Comparison of ENCODE assay signal across 8 cellular contexts in the genomic region with DNA sequence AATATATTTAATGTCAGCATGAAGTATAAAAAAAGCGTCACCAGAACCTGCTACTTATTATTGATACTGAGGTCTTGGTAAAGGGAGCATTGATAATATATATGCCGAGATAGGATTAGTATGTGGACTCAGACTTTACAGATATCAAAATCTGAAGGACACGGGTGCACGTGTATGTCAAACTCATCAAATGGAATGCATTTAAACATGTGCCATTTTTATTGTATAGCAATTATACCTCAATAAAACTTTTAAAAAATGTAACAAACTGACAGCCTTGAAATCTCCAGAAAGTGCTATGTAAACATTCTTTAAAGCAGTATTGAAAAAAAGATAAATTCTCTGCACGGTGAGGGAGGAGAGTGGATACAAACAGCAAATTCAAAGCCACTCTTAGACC.
DNase-seq lines count a peak whose midpoint lies in the region; ATAC-seq and TF ChIP-seq lines count a peak whose summit lies in the region.

No MANE protein-coding gene starts in this region.

- H3K9me3 ChIP-seq in HCT116 (ENCODE audit: control insufficient read depth in 1 of 2, insufficient read depth in 1 of 2, low read depth in 1 of 2, low read length in 2 of 2) (no peaks in the 10 kb centered on the region), spleen (no peaks in the 10 kb centered on the region)

- H3K4me3 ChIP-seq in HCT116 (replicated peaks in 1 of 2; ENCODE audit: low read depth in 1 of 2, low read length in 2 of 2) (peak overlapping the region; percentile 77 to 97), iPS-11a (ENCODE audit: low read depth, low read length) (peak overlapping the region; percentile 91), spleen (peak overlapping the region; percentile 84 to 97 (median 89))

- BruUV-seq in HCT116 (replicated peaks; lab: Mats Ljungman, UMichigan) = TSS peak; percentile 58

- intact Hi-C loops in HCT116 (cut with micrococcal nuclease) (no loop called here), spleen (cut with DNase I; ENCODE audit: low total_unique reads) (no loop called here)

- peaks cover 53% of the 10 kb centered on the region for H3K79me2 ChIP-seq in HCT116 (ENCODE audit: insufficient read depth, low read length)

- H3K4me1 ChIP-seq in HCT116 (ENCODE audit: control insufficient read depth in 1 of 2, insufficient read depth in 2 of 2, low read length in 2 of 2) (peaks cover 4 to 16% of the 10 kb centered on the region in 2 experiments; a peak in 2 of 4 replicates), spleen (peaks cover 0 to 26% (median 13%) of the 10 kb centered on the region in 6 donors)

- H4K20me1 ChIP-seq in HCT116 (ENCODE audit: insufficient read depth) = no peaks in the 10 kb centered on the region

- TF ChIP-seq RAD21 in HCT116 (IDR thresholded peaks at IDR 0.05; ENCODE audit: low read depth) = no peak

- POLR2A ChIA-PET in HCT116 (lab: Charles Lee) = no interaction called here
- POLR2A ChIA-PET in WTC11 (lab: Charles Lee) = interaction anchor here (1.0 kb wide), 1 partner anchor 9 kb away, joined by 3 read pairs; no protein-coding TSS in a partner anchor

- CTCF ChIA-PET in HCT116 (lab: Charles Lee) = no interaction called here
- CTCF ChIA-PET in WTC11 (lab: Charles Lee) = interaction anchor here (0.6 to 1.3 kb wide), 2 partner anchors 10 to 73 kb away, joined by 3 read pairs; no protein-coding TSS in a partner anchor

- H3K9ac ChIP-seq in HCT116 (ENCODE audit: low read length) = peak overlapping the region; percentile 82

- ATAC-seq in HCT116 = no peak
- ATAC-seq in WTC11 = no peak
- no peak for ATAC-seq in HG02610 (IDR thresholded peaks at IDR 0.05; ENCODE audit: unreplicated experiment)
- ATAC-seq in HG02571 (IDR thresholded peaks at IDR 0.05; ENCODE audit: unreplicated experiment) = no peak

- no peaks in the 10 kb centered on the region for H3K9me3 Mint-ChIP-seq in WTC11

- TF ChIP-seq POLR2A in HCT116 (IDR thresholded peaks at IDR 0.05; ENCODE audit: borderline replicate concordance, extremely low read depth, insufficient read depth, insufficient read length) (no peak), spleen (IDR thresholded peaks at IDR 0.05) (no peak)

- H3K27me3 Mint-ChIP-seq in WTC11 (ENCODE audit: low read depth) = no peaks in the 10 kb centered on the region

- H3K27me3 ChIP-seq in HCT116 (ENCODE audit: insufficient read depth, low read length) (no peaks in the 10 kb centered on the region), spleen (replicated peaks in 1 of 7) (no peaks in the 10 kb centered on the region)

- peak overlapping the region; percentile 73; the same call in 1 of the 2 replicates for H3K27ac ChIP-seq in HCT116 (ENCODE audit: low read depth, low read length)
- peak overlapping the region in 4 of 8 donors; percentile 96 to 98 (median 96) for H3K27ac ChIP-seq in spleen

- H2AFZ ChIP-seq in HCT116 (ENCODE audit: low read depth, low read length, poor library complexity, severe bottlenecking) = no peak overlapping the region

- no peak for TF ChIP-seq CTCF in HCT116 (IDR thresholded peaks at IDR 0.05 in 2 of 3, conservative IDR thresholded peaks at IDR 0.05 in 1 of 3; ENCODE audit: borderline replicate concordance in 1 of 3, insufficient read depth in 1 of 3, low read depth in 2 of 3, low read length in 2 of 3)
- no peak for TF ChIP-seq CTCF in WTC11 (IDR thresholded peaks at IDR 0.05)
- TF ChIP-seq CTCF in spleen (IDR thresholded peaks at IDR 0.05 in 8 of 11, conservative IDR thresholded peaks at IDR 0.05 in 3 of 11) = no peak

- RAD21 ChIA-PET in HCT116 (lab: Charles Lee; ENCODE audit: low non-redundant PET in 1 of 2, low total read pairs in 2 of 2, uncharacterized antibody in 2 of 2, unreplicated experiment in 2 of 2) = no interaction called here

- no peaks in the 10 kb centered on the region for H3K9me2 ChIP-seq in HCT116 (ENCODE audit: insufficient read depth)

- peak overlapping the region; percentile 91 for H3K27ac Mint-ChIP-seq in WTC11

- 22 to 38% (median 37%) methylated on average over 5 of the region's 5 CpGs for WGBS in spleen, 5 donors

- no peaks in the 10 kb centered on the region for H3K36me3 Mint-ChIP-seq in WTC11

- peak overlapping the region; percentile 95 for H3K4me3 Mint-ChIP-seq in WTC11

- H3K36me3 ChIP-seq in HCT116 (ENCODE audit: control insufficient read depth in 1 of 2, insufficient read depth in 2 of 2, low read length in 2 of 2) (no peaks in the 10 kb centered on the region), spleen (no peaks in the 10 kb centered on the region)

- DNase-seq in HCT116 (ENCODE audit: low read depth, low spot score) (no peak), WTC11 (ENCODE audit: low spot score) (no peak), spleen (no peak), SHP77 (lab: John Stamatoyannopoulos, UW) (no peak), NCI-H446 treated with DMSO at 0.1 percent for 48 hours (lab: John Stamatoyannopoulos, UW) (no peak)

- H3K4me2 ChIP-seq in HCT116 (ENCODE audit: low read length) = peak overlapping the region; percentile 80

- peaks cover 15% of the 10 kb centered on the region for H3K4me1 Mint-ChIP-seq in WTC11

TF ChIP-seq in HCT116, 20 proteins besides CTCF, POLR2A, EP300 and RAD21 (continues in another document):
- TF ChIP-seq, protein P1, sequence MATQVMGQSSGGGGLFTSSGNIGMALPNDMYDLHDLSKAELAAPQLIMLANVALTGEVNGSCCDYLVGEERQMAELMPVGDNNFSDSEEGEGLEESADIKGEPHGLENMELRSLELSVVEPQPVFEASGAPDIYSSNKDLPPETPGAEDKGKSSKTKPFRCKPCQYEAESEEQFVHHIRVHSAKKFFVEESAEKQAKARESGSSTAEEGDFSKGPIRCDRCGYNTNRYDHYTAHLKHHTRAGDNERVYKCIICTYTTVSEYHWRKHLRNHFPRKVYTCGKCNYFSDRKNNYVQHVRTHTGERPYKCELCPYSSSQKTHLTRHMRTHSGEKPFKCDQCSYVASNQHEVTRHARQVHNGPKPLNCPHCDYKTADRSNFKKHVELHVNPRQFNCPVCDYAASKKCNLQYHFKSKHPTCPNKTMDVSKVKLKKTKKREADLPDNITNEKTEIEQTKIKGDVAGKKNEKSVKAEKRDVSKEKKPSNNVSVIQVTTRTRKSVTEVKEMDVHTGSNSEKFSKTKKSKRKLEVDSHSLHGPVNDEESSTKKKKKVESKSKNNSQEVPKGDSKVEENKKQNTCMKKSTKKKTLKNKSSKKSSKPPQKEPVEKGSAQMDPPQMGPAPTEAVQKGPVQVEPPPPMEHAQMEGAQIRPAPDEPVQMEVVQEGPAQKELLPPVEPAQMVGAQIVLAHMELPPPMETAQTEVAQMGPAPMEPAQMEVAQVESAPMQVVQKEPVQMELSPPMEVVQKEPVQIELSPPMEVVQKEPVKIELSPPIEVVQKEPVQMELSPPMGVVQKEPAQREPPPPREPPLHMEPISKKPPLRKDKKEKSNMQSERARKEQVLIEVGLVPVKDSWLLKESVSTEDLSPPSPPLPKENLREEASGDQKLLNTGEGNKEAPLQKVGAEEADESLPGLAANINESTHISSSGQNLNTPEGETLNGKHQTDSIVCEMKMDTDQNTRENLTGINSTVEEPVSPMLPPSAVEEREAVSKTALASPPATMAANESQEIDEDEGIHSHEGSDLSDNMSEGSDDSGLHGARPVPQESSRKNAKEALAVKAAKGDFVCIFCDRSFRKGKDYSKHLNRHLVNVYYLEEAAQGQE (IDR thresholded peaks at IDR 0.05; ENCODE audit: low read depth) = no peak
- TF ChIP-seq EZH2phosphoT487 (IDR thresholded peaks at IDR 0.05; ENCODE audit: borderline replicate concordance) (no peak), ZNF274 (IDR thresholded peaks at IDR 0.05; ENCODE audit: low read depth, low read length) (no peak), CBX3 (IDR thresholded peaks at IDR 0.05; ENCODE audit: low read depth) (no peak), JUND (IDR thresholded peaks at IDR 0.05) (no peak), SP1 (IDR thresholded peaks at IDR 0.05; ENCODE audit: low read depth) (no peak)

TF ChIP-seq in WTC11, 78 proteins besides CTCF, POLR2A, EP300 and RAD21 (continues in another document):
- TF ChIP-seq, protein P2, sequence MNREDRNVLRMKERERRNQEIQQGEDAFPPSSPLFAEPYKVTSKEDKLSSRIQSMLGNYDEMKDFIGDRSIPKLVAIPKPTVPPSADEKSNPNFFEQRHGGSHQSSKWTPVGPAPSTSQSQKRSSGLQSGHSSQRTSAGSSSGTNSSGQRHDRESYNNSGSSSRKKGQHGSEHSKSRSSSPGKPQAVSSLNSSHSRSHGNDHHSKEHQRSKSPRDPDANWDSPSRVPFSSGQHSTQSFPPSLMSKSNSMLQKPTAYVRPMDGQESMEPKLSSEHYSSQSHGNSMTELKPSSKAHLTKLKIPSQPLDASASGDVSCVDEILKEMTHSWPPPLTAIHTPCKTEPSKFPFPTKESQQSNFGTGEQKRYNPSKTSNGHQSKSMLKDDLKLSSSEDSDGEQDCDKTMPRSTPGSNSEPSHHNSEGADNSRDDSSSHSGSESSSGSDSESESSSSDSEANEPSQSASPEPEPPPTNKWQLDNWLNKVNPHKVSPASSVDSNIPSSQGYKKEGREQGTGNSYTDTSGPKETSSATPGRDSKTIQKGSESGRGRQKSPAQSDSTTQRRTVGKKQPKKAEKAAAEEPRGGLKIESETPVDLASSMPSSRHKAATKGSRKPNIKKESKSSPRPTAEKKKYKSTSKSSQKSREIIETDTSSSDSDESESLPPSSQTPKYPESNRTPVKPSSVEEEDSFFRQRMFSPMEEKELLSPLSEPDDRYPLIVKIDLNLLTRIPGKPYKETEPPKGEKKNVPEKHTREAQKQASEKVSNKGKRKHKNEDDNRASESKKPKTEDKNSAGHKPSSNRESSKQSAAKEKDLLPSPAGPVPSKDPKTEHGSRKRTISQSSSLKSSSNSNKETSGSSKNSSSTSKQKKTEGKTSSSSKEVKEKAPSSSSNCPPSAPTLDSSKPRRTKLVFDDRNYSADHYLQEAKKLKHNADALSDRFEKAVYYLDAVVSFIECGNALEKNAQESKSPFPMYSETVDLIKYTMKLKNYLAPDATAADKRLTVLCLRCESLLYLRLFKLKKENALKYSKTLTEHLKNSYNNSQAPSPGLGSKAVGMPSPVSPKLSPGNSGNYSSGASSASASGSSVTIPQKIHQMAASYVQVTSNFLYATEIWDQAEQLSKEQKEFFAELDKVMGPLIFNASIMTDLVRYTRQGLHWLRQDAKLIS (CRISPR knock-in tag; IDR thresholded peaks at IDR 0.05; ENCODE audit: borderline replicate concordance) = no peak
- TF ChIP-seq GTF2I (CRISPR knock-in tag; conservative IDR thresholded peaks at IDR 0.05) (no peak), ZNF138 (CRISPR knock-in tag; conservative IDR thresholded peaks at IDR 0.05) (no peak), RELA (CRISPR knock-in tag; IDR thresholded peaks at IDR 0.05; ENCODE audit: borderline replicate concordance) (no peak)
- TF ChIP-seq, protein P3, sequence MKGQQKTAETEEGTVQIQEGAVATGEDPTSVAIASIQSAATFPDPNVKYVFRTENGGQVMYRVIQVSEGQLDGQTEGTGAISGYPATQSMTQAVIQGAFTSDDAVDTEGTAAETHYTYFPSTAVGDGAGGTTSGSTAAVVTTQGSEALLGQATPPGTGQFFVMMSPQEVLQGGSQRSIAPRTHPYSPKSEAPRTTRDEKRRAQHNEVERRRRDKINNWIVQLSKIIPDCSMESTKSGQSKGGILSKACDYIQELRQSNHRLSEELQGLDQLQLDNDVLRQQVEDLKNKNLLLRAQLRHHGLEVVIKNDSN (CRISPR knock-in tag; IDR thresholded peaks at IDR 0.05) = no peak
